In the genomic region with DNA sequence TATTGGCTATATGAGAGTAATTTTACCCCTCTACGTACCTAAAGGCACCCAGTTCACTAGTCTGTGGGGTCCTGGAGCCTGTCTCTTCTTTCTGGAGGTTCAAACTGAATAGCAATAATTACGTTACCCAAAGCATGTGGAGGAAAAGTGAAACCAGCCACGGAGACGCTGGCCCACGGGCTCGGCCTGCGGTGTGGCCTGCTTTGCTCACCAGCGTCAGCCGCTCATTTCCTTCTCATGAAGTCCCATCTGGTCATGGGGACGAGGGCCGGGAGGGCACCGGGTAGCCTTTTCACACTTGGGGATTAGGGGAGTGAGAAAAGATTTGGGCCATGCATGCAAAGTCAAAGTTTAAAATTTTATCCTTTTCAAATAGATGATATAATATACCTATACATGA, we compare ENCODE assay signal across 30 cellular contexts.
"Had no signal": no experiment of that assay in that cellular context is flagged by ENCODE, and none has a peak within 500 bp of the region (broad histone marks: within the 10 kb centered on the region; RNA-seq: fewer than 3 reads in every experiment).

No MANE protein-coding gene starts in this region.

- H3K4me1 Mint-ChIP-seq: central memory CD8-positive, alpha-beta T cell; T-cell had no signal

- ATAC-seq: activated CD4-positive, CD25-positive, alpha-beta regulatory T cell treated with anti-CD3 and anti-CD28 coated beads, Interleukin-2, amount 50 U/mL, for 24 hours; activated CD8-positive, alpha-beta T cell treated with anti-CD3 and anti-CD28 coated beads, Interleukin-2, amount 10 ng/mL, durations not matched to agents 7 days and 5 days; Panc1; T-cell had no signal

- DNase-seq: activated CD4-positive, alpha-beta T cell treated with anti-CD3 and anti-CD28 coated beads for 48 hours; activated CD4-positive, alpha-beta T cell treated with anti-CD3 and anti-CD28 coated beads, Interleukin-2, amount 50 U/mL, for 4 hours; activated CD8-positive, alpha-beta memory T cell treated with anti-CD3 and anti-CD28 coated beads, Interleukin-2, amount 50 U/mL, for 48 hours; activated CD8-positive, alpha-beta T cell treated with anti-CD3 and anti-CD28 coated beads, Interleukin-2, amount 10 ng/mL, durations not matched to agents 7 days and 5 days; activated naive CD4-positive, alpha-beta T cell treated with Interleukin-2 at 50 U/mL for 16 hours; activated T-cell treated with anti-CD3 and anti-CD28 coated beads, Interleukin-2, amount 50 U/mL, for 1 hour; amygdala; Kasumi-1; NCI-H1048; NCI-H1417; NCI-H1694; NCI-H2029; NCI-H2107; NCI-H2171 treated with DMSO at 0.1 percent for 48 hours; NCI-H226; NCI-H510A; NCI-H526 treated with DMSO at 0.1 percent for 48 hours; NCI-H82; OCI-M1; RPMI8226; T-cell; T-helper 2 cell; T1000; WERI-Rb-1 had no signal

- H3K4me3 Mint-ChIP-seq: activated CD8-positive, alpha-beta T cell treated with anti-CD3 and anti-CD28 coated beads, Interleukin-2, amount 10 ng/mL, durations not matched to agents 7 days and 5 days; activated naive CD8-positive, alpha-beta T cell; brain; central memory CD8-positive, alpha-beta T cell; T-cell had no signal

- H3K9me3 Mint-ChIP-seq: central memory CD8-positive, alpha-beta T cell; T-cell had no signal

- H3K27ac Mint-ChIP-seq: activated CD8-positive, alpha-beta T cell treated with anti-CD3 and anti-CD28 coated beads, Interleukin-2, amount 10 ng/mL, durations not matched to agents 7 days and 5 days; activated naive CD8-positive, alpha-beta T cell had no signal

- H3K27ac ChIP-seq: SK-N-MC, WERI-Rb-1 had no signal

- H3K27me3 Mint-ChIP-seq: activated naive CD8-positive, alpha-beta T cell; central memory CD8-positive, alpha-beta T cell; T-cell had no signal

- H3K4me3 ChIP-seq: SK-N-MC had no signal
